Comparison of ENCODE assay signal across 8 cellular contexts in the genomic region with DNA sequence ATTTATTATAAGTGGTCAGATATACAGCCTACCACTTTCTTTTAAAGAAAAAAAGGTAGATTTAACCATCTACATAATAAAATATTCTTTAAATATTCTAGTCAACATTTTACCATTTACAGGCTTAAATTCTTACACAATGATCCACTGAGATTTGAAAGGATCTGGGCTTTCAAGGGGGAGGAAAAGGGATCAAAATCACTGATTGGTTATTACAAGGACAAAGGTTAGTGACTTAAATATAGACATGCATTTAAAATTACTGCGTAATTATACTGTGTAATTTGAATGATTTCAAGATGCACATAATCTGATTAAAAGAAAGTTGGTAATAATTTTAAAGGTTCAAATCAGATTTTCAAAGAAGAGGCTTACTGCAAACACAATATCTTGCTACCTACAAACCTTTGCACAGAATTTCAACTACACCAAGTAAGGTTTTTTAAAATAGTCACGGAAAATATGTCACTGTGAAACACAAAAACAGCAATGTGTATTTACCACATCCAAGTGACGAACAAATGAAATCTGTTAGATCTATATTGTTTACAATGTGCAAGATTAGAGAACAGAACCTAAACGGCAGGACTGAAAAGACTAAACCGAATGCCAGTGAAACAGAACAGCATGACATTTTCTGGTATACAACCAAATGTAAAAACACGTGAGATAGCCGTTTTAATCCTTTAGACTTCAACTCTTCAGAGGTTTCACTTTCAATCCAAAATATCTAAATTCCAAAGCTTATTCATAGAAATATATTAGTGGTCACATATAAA. TPM values are rescaled to one million over a fixed set of nuclear protein-coding genes. Genes with fewer than 3 reads are reported as not detected.
DNase-seq lines count a peak whose midpoint lies in the region; ATAC-seq and TF ChIP-seq lines count a peak whose summit lies in the region.

No MANE protein-coding gene starts in this region.

- peaks cover 59% of the 10 kb centered on the region for H3K4me1 Mint-ChIP-seq in central memory CD8-positive, alpha-beta T cell

- H3K36me3 ChIP-seq in rectal smooth muscle tissue (ENCODE audit: control insufficient read depth, insufficient read depth, low read length), result no peaks in the 10 kb centered on the region

- no peak for TF ChIP-seq POLR2A in GM18505 (IDR thresholded peaks at IDR 0.05; ENCODE audit: borderline replicate concordance, extremely low read depth, insufficient read depth, insufficient read length)

- no peak overlapping the region for H3K9ac ChIP-seq in rectal smooth muscle tissue (ENCODE audit: low read length)

- H3K27me3 Mint-ChIP-seq in central memory CD8-positive, alpha-beta T cell, result no peaks in the 10 kb centered on the region

- H3K27me3 ChIP-seq in rectal smooth muscle tissue (ENCODE audit: control insufficient read depth, insufficient read depth, low read length), result no peaks in the 10 kb centered on the region

- no peak overlapping the region for H3K27ac ChIP-seq in rectal smooth muscle tissue (ENCODE audit: low read depth, low read length)

- H3K4me3 Mint-ChIP-seq in central memory CD8-positive, alpha-beta T cell, result peak overlapping the region; percentile 78

- H3K4me1 ChIP-seq in rectal smooth muscle tissue (ENCODE audit: control insufficient read depth, insufficient read depth, low read length), result peaks cover 27% of the 10 kb centered on the region

- H3K4me3 ChIP-seq in rectal smooth muscle tissue (ENCODE audit: low read length), result peak overlapping the region; percentile 64

- H3K36me3 Mint-ChIP-seq in central memory CD8-positive, alpha-beta T cell (ENCODE audit: insufficient read depth), result peaks cover 7% of the 10 kb centered on the region

- ATAC-seq in GM18505 (IDR thresholded peaks at IDR 0.05; ENCODE audit: unreplicated experiment) (peak; percentile 19), HG03159 (IDR thresholded peaks at IDR 0.05; ENCODE audit: unreplicated experiment) (peak; percentile 5), GM21786 (IDR thresholded peaks at IDR 0.05; ENCODE audit: unreplicated experiment) (no peak)
- ATAC-seq in central memory CD8-positive, alpha-beta T cell (replicated peaks; ENCODE audit: extremely low read depth, poor library complexity, severe bottlenecking), result peak; percentile 55

- peak overlapping the region; percentile 59 for H3K27ac Mint-ChIP-seq in central memory CD8-positive, alpha-beta T cell (ENCODE audit: low read depth)

- H3K9me3 Mint-ChIP-seq in central memory CD8-positive, alpha-beta T cell, result no peaks in the 10 kb centered on the region

- no peak for DNase-seq in central memory CD8-positive, alpha-beta T cell (ENCODE audit: low spot score in 2 of 2)
- DNase-seq in NCI-H69 (lab: John Stamatoyannopoulos, UW), result no peak
- no peak for DNase-seq in NCI-H510A (lab: John Stamatoyannopoulos, UW)
- no peak for DNase-seq in HT-29 (ENCODE audit: low spot score)

RNA-seq across cellular contexts. Expression of gene RTN4, which starts 40.8 kb away (rescaled TPM):
- total RNA-seq in HT-29 (2014; rRNA removed; shearing (Covaris generic)), result 117 and 138 TPM in 2 replicates
